In genomic region chr19:12399901-12400617, GRCh38 we compare ENCODE assay signal across 1 cellular context.
TF ChIP-seq lines count a peak whose summit lies in the region.
"Not testable (repeated sequence)": the region's sequence is repeated elsewhere in the genome, so short reads cannot be mapped to it uniquely, and the experiment has no call there.

No MANE protein-coding gene starts in this region.

TF ChIP-seq in HepG2, 621 proteins besides CTCF, POLR2A, EP300 and RAD21 (continues in another document):
- TF ChIP-seq GATAD2A (CRISPR knock-in tag; IDR thresholded peaks at IDR 0.05) (peak; percentile 37; the same call in 1 of the 2 replicates), POLR2G (IDR thresholded peaks at IDR 0.05; ENCODE audit: low read depth, low read length) (peak; percentile 35; the same call in 1 of the 2 replicates), KLF16 (CRISPR knock-in tag; IDR thresholded peaks at IDR 0.05) (0 out of 4 replicates have a peak, but pooled peaks of 1 of the 2 experiments have one; percentile 4), NR2F6 (CRISPR knock-in tag; IDR thresholded peaks at IDR 0.05) (0 out of 2 replicates have a peak, but pooled peaks have one; percentile 12), ZNF747 (CRISPR knock-in tag; IDR thresholded peaks at IDR 0.05; ENCODE audit: borderline replicate concordance) (0 out of 2 replicates have a peak, but pooled peaks have one; percentile 46), ZNF770 (CRISPR knock-in tag; IDR thresholded peaks at IDR 0.05) (0 out of 2 replicates have a peak, but pooled peaks have one; percentile 19), SAP130 (CRISPR knock-in tag; IDR thresholded peaks at IDR 0.05; ENCODE audit: low read depth) (peak; percentile 74), ISL2 (CRISPR knock-in tag; IDR thresholded peaks at IDR 0.05) (0 out of 2 replicates have a peak, but pooled peaks have one; percentile 27), IKZF5 (CRISPR knock-in tag; IDR thresholded peaks at IDR 0.05) (peak; percentile 57; the same call in 1 of the 2 replicates), MED1 (CRISPR knock-in tag; IDR thresholded peaks at IDR 0.05) (peak; percentile 29; the same call in 1 of the 2 replicates), NFKB2 (CRISPR knock-in tag; IDR thresholded peaks at IDR 0.05; ENCODE audit: borderline replicate concordance) (peak; percentile 53; the same call in 1 of the 2 replicates), AHR (CRISPR knock-in tag; IDR thresholded peaks at IDR 0.05) (peak; percentile 16; the same call in 1 of the 2 replicates), ELF4 (CRISPR knock-in tag; IDR thresholded peaks at IDR 0.05; ENCODE audit: borderline replicate concordance) (0 out of 2 replicates have a peak, but pooled peaks have one; percentile 18), PAXIP1 (CRISPR knock-in tag; conservative IDR thresholded peaks at IDR 0.05) (peak; percentile 30; the same call in 1 of the 2 replicates), SALL2 (CRISPR knock-in tag; IDR thresholded peaks at IDR 0.05) (0 out of 2 replicates have a peak, but pooled peaks have one; percentile 47), HNF1A (IDR thresholded peaks at IDR 0.05; ENCODE audit: low read depth) (peak; percentile 70; the same call in 1 of the 2 replicates), HNF1A (CRISPR knock-in tag; IDR thresholded peaks at IDR 0.05; ENCODE audit: borderline replicate concordance) (peak; percentile 64; the same call in 1 of the 2 replicates), RFXAP (CRISPR knock-in tag; IDR thresholded peaks at IDR 0.05; ENCODE audit: borderline replicate concordance) (0 out of 2 replicates have a peak, but pooled peaks have one; percentile 53), BRD4 (CRISPR knock-in tag; IDR thresholded peaks at IDR 0.05) (0 out of 2 replicates have a peak, but pooled peaks have one; percentile 23), SRSF1 (optimal IDR thresholded peaks at IDR 0.05; ENCODE audit: low read depth, low read length) (peak; percentile 1), ELF3 (CRISPR knock-in tag; IDR thresholded peaks at IDR 0.05) (peak; percentile 23; the same call in 1 of the 2 replicates), DRAP1 (CRISPR knock-in tag; IDR thresholded peaks at IDR 0.05) (peak; percentile 40; the same call in 1 of the 2 replicates), MAX (IDR thresholded peaks at IDR 0.05) (0 out of 2 replicates have a peak, but pooled peaks have one; percentile 2), SOX13 (CRISPR knock-in tag; conservative IDR thresholded peaks at IDR 0.05 in 1 of 2, IDR thresholded peaks at IDR 0.05 in 1 of 2) (0 out of 4 replicates have a peak, but pooled peaks of 1 of the 2 experiments have one; percentile 14), ZFP90 (CRISPR knock-in tag; IDR thresholded peaks at IDR 0.05; ENCODE audit: borderline replicate concordance) (0 out of 2 replicates have a peak, but pooled peaks have one; percentile 56), SIN3A (IDR thresholded peaks at IDR 0.05; ENCODE audit: borderline replicate concordance, low read depth, low read length) (peak; percentile 65; the same call in 1 of the 2 replicates), POLR2AphosphoS5 (IDR thresholded peaks at IDR 0.05; ENCODE audit: low read depth, low read length) (peak; percentile 75), KMT2A (CRISPR knock-in tag; IDR thresholded peaks at IDR 0.05) (peak; percentile 18; the same call in 1 of the 2 replicates), CBX5 (CRISPR knock-in tag; IDR thresholded peaks at IDR 0.05; ENCODE audit: borderline replicate concordance) (peak; percentile 22; the same call in 1 of the 2 replicates), ASH2L (IDR thresholded peaks at IDR 0.05; ENCODE audit: insufficient read length, low read depth, low read length) (peak; percentile 15), EED (CRISPR knock-in tag; IDR thresholded peaks at IDR 0.05) (0 out of 2 replicates have a peak, but pooled peaks have one; percentile 48), ZNF263 (CRISPR knock-in tag; IDR thresholded peaks at IDR 0.05) (peak; percentile 46; the same call in 1 of the 2 replicates), HOXA3 (CRISPR knock-in tag; IDR thresholded peaks at IDR 0.05) (peak; percentile 43), RXRB (CRISPR knock-in tag; IDR thresholded peaks at IDR 0.05; ENCODE audit: borderline replicate concordance) (peak; percentile 19; the same call in 1 of the 2 replicates), ZNF777 (CRISPR knock-in tag; IDR thresholded peaks at IDR 0.05) (peak; percentile 26; the same call in 1 of the 2 replicates), ZNF503 (CRISPR knock-in tag; IDR thresholded peaks at IDR 0.05) (0 out of 2 replicates have a peak, but pooled peaks have one; percentile 3), HNF1B (CRISPR knock-in tag; IDR thresholded peaks at IDR 0.05) (peak; percentile 75), TEAD3 (CRISPR knock-in tag; optimal IDR thresholded peaks at IDR 0.05; ENCODE audit: borderline replicate concordance) (peak; percentile 16), SOX5 (CRISPR knock-in tag; IDR thresholded peaks at IDR 0.05; ENCODE audit: borderline replicate concordance) (0 out of 2 replicates have a peak, but pooled peaks have one; percentile 19), ZBTB7B (CRISPR knock-in tag; IDR thresholded peaks at IDR 0.05) (0 out of 2 replicates have a peak, but pooled peaks have one; percentile 33), HOXD1 (CRISPR knock-in tag; IDR thresholded peaks at IDR 0.05) (0 out of 2 replicates have a peak, but pooled peaks have one; percentile 55), ZNF292 (CRISPR knock-in tag; IDR thresholded peaks at IDR 0.05; ENCODE audit: borderline replicate concordance, low read depth) (peak; percentile 35; the same call in 1 of the 2 replicates), ATF7-NPFF (CRISPR knock-in tag; IDR thresholded peaks at IDR 0.05; ENCODE audit: low read depth) (0 out of 2 replicates have a peak, but pooled peaks have one; percentile 20), ZSCAN29 (CRISPR knock-in tag; conservative IDR thresholded peaks at IDR 0.05) (0 out of 2 replicates have a peak, but pooled peaks have one; percentile 9), HOXA5 (CRISPR knock-in tag; IDR thresholded peaks at IDR 0.05) (0 out of 2 replicates have a peak, but pooled peaks have one; percentile 3), MAZ (CRISPR knock-in tag; IDR thresholded peaks at IDR 0.05; ENCODE audit: low read depth) (0 out of 2 replicates have a peak, but pooled peaks have one; percentile 8), RARA (CRISPR knock-in tag; IDR thresholded peaks at IDR 0.05) (peak; percentile 25; the same call in 1 of the 2 replicates), YEATS4 (CRISPR knock-in tag; IDR thresholded peaks at IDR 0.05; ENCODE audit: borderline replicate concordance) (0 out of 2 replicates have a peak, but pooled peaks have one; percentile 28)
- TF ChIP-seq NR2F6 (IDR thresholded peaks at IDR 0.05); SOX13 (IDR thresholded peaks at IDR 0.05); MAZ (IDR thresholded peaks at IDR 0.05; ENCODE audit: borderline replicate concordance, low read depth, low read length): not testable (repeated sequence)
